ENCODE assay signal across 1 cellular context in the genomic region with DNA sequence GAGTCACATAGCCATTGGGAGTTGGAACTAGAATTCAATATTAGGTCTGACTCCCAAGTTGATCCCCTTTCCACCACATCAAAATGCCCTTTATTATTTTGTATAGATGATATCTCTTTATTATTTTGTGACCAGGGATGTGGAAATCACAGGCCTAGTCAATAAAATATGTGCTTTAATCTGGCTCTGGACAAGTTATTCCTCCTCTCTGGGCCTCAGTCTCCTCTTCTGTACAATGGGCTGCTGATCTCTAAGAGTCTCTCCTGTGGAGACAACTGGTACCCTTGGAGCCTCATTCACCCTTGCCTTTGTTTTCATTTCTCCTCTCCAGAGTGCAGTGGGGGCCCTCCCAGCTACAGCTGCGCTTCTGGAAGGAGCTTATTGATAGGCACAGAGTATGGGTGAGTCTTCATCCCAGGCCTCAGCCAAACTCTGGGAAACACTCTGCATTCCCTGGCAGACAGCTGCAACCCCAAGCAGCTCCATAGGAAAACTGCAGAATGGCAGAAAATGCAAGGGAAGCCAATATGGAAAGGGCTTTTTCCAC.
TF ChIP-seq lines count a peak whose summit lies in the region.

No MANE protein-coding gene starts in this region.

TF ChIP-seq in K562, 482 proteins besides CTCF, POLR2A, EP300 and RAD21:
- TF ChIP-seq RBM25 (IDR thresholded peaks at IDR 0.05; ENCODE audit: low read depth, low read length, severe bottlenecking) (peak; percentile 76), NCOA2 (IDR thresholded peaks at IDR 0.05; ENCODE audit: partially characterized antibody in 2 of 2) (no peak)
TF ChIP-seq in K562: peak in this region for 1.
